In the genomic region with DNA sequence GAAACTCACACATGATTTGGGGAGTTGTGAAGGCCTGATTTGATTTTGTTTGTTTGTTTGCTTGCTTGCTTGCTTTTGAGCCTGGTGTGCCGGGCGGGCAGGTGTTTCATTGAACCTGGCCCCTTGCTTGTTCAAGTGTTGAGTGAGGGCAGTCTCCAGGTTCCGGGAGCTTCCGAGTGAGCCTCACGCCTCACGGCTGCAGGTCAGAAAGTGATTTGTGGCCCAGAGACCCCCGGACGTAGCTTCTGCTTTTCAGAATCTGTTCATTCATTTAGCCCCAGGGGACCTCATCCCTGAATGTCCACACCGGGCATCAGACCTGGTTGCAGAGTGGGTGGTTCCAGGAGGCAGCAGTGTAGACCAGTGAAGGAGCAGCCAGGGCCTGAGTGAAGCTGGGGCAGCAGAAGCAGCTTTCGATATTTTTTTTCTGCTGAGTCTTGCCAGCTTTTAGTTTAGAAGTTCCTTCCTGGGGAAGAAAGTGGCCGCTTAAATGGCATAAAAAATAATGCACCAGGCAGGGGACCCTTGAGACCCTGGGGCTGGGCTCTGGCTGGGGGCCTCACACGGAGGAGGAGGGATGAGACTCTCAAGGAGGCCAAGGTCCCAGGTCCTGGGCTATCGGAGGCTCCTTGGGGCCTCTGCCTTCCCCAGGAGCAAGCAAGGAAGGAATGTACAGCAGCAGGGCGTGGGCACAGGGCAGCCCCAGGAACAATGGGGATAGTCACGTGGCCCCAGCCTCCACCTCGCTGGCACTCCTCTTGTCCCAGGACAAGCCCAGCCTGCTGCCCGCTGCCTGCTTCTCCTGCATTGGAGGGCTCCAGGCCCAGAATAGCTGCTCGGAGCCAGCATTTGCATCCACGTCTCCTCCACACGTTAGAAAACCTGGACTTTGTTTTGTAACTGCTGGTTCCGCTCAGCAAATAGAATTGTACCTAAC, we compare ENCODE assay signal across 17 cellular contexts.
A peak's percentile ranks its signal among the peaks of the same experiment; 100 is the strongest.
DNase-seq lines count a peak whose midpoint lies in the region; ATAC-seq and TF ChIP-seq lines count a peak whose summit lies in the region.
"Had no signal": no experiment of that assay in that cellular context is flagged by ENCODE, and none has a peak within 500 bp of the region (broad histone marks: within the 10 kb centered on the region; RNA-seq: fewer than 3 reads in every experiment).

No MANE protein-coding gene starts in this region.

- DNase-seq in H7 (peak; percentile 62), Panc1 (ENCODE audit: low read depth, low spot score) (no peak), heart left ventricle (peak in 3 of 5 donors; percentile 11 to 50 (median 13)), ovary (peak in 3 of 5 donors; percentile 2 to 11 (median 6)), amygdala (lab: John Stamatoyannopoulos, UW) (no peak), SIG-M5 (lab: John Stamatoyannopoulos, UW) (no peak)
- DNase-seq: activated CD4-positive, alpha-beta T cell treated with anti-CD3 and anti-CD28 coated beads, Interleukin-2, amount 50 U/mL, for 48 hours; CD4-positive, alpha-beta memory T cell; central memory CD4-positive, alpha-beta T cell; HFFc6; kidney glomerular epithelial cell; NCI-H187 treated with DMSO at 0.1 percent for 48 hours; NCI-H82; stimulated activated CD4-positive, alpha-beta T cell treated with anti-CD3 and anti-CD28 coated beads, Interleukin-2, amount 100 ng/mL, for 24 hours; T1000 had no signal

- TF ChIP-seq CTCF in Panc1 (IDR thresholded peaks at IDR 0.05) = no peak
- no peak for TF ChIP-seq CTCF in heart left ventricle (IDR thresholded peaks at IDR 0.05)
- TF ChIP-seq CTCF in ovary (IDR thresholded peaks at IDR 0.05) = no peak

- in situ Hi-C loops in Panc1 (cut with HindIII; ENCODE audit: low pct_unique_long_range_greater_than_20kb, low sequenced_read_pairs) = no loop called here

- POLR2A ChIA-PET in Panc1 (lab: Charles Lee) = interaction anchor here (1.2 kb wide), 1 partner anchor 9 kb away, joined by 4 read pairs; no protein-coding TSS in a partner anchor

- H3K4me1 ChIP-seq in Panc1 (ENCODE audit: control insufficient read depth, insufficient read depth, low read length) (no peaks in the 10 kb centered on the region), heart left ventricle (no peaks in the 10 kb centered on the region), ovary (ENCODE audit: insufficient read depth) (no peaks in the 10 kb centered on the region)
- H3K4me1 ChIP-seq: tibial artery had no signal

- TF ChIP-seq POLR2A in heart left ventricle (IDR thresholded peaks at IDR 0.05) (no peak), ovary (IDR thresholded peaks at IDR 0.05) (no peak)

- CTCF ChIA-PET in Panc1 (lab: Charles Lee) = no interaction called here

- H3K27ac ChIP-seq in Panc1 (ENCODE audit: low read length) (no peak overlapping the region), heart left ventricle (no peak overlapping the region), ovary (no peak overlapping the region)
- H3K27ac ChIP-seq: tibial artery had no signal

- H3K4me3 ChIP-seq in H7 (ENCODE audit: insufficient read depth, low read depth, low read length) (no peak overlapping the region), Panc1 (ENCODE audit: low read depth in 2 of 2, low read length in 2 of 2) (no peak overlapping the region), heart left ventricle (no peak overlapping the region), ovary (no peak overlapping the region)
- H3K4me3 ChIP-seq: tibial artery had no signal

- no TSS peak for BruUV-seq in Panc1 (replicated peaks; lab: Mats Ljungman, UMichigan)

- intact Hi-C loops in Panc1 (cut with micrococcal nuclease; ENCODE audit: unreplicated experiment) (no loop called here), heart left ventricle (cut with DNase I) (no loop called here), ovary (cut with DNase I) (no loop called here)

- TF ChIP-seq EP300 in ovary (IDR thresholded peaks at IDR 0.05) = no peak

- ATAC-seq in Panc1 (peak; percentile 32), heart left ventricle (no peak), GM18867 (IDR thresholded peaks at IDR 0.05; ENCODE audit: unreplicated experiment) (no peak)

- H3K36me3 ChIP-seq in H7 (replicated peaks; ENCODE audit: control insufficient read depth, insufficient read depth, low read length) (no peaks in the 10 kb centered on the region), Panc1 (ENCODE audit: control insufficient read depth, insufficient read depth, low read length) (no peaks in the 10 kb centered on the region), heart left ventricle (no peaks in the 10 kb centered on the region), ovary (no peaks in the 10 kb centered on the region)
- H3K36me3 ChIP-seq: tibial artery had no signal

- H3K27me3 ChIP-seq in H7 (ENCODE audit: control insufficient read depth, insufficient read depth, low read length) (peaks cover 16% of the 10 kb centered on the region), Panc1 (ENCODE audit: control insufficient read depth, insufficient read depth, low read length) (no peaks in the 10 kb centered on the region), heart left ventricle (peaks cover 5 to 90% (median 24%) of the 10 kb centered on the region in 9 donors), ovary (no peaks in the 10 kb centered on the region)

- 71 to 78% (median 77%) methylated on average over 18 to 21 of the region's 21 CpGs for WGBS in heart left ventricle, 4 donors
- WGBS in ovary, 3 donors = 50 to 60% (median 56%) methylated on average over 21 of the region's 21 CpGs

- H3K9me3 ChIP-seq in Panc1 (ENCODE audit: control insufficient read depth, insufficient read depth, low read depth, low read length) (no peaks in the 10 kb centered on the region), heart left ventricle (no peaks in the 10 kb centered on the region), ovary (no peaks in the 10 kb centered on the region)
- H3K9me3 ChIP-seq: tibial artery had no signal

Comparison
In these comparisons a context has a peak if more than half of its experiments do, and no peak if none do; other contexts are left out.
1. DNase-seq: peak in H7 (single experiment), heart left ventricle (3 of 5) and ovary (3 of 5); none in Panc1 (single experiment), amygdala (0 of 56) and SIG-M5 (single experiment).